ENCODE assay signal across 14 cellular contexts in the genomic region with DNA sequence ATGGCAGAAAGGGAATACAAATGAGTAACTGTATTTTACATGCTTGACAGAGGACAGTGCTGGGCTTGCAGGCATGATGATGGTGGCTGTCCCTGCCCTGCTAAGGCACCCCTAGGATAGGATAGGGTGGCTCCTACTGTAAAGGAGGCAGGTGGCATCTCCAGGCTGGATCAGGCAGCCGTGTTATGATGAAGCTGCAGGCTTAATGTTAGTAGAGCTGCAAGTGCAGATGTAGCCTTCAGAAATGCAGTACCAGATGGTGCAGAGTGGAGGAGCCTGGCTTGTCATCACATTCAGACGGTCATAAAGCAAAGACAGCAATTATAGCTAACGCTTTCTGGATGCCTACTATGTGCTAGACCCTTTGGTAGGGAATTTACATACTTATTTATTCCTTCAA.
"Had no signal": no experiment of that assay in that cellular context is flagged by ENCODE, and none has a peak within 500 bp of the region (broad histone marks: within the 10 kb centered on the region; RNA-seq: fewer than 3 reads in every experiment).

No MANE protein-coding gene starts in this region.

- H3K27me3 ChIP-seq: ascending aorta had no signal

- H3K9me3 Mint-ChIP-seq: activated CD8-positive, alpha-beta T cell treated with anti-CD3 and anti-CD28 coated beads for 36 hours; activated naive CD8-positive, alpha-beta T cell treated with anti-CD3 and anti-CD28 coated beads, Interleukin-2, amount 50 U/mL, for 24 hours; nephron progenitor cell; type B pancreatic cell had no signal

- H3K36me3 ChIP-seq: ascending aorta had no signal

- H3K4me1 Mint-ChIP-seq: activated CD4-positive, alpha-beta T cell treated with anti-CD3 and anti-CD28 coated beads for 36 hours; activated naive CD8-positive, alpha-beta T cell treated with anti-CD3 and anti-CD28 coated beads, Interleukin-2, amount 50 U/mL, for 24 hours had no signal

- FAIRE-seq: colon had no signal

- H3K27ac ChIP-seq: ascending aorta had no signal

- DNase-seq: activated CD4-positive, alpha-beta T cell treated with anti-CD3 and anti-CD28 coated beads for 36 hours; activated CD8-positive, alpha-beta memory T cell treated with anti-CD3 and anti-CD28 coated beads, Interleukin-2, amount 50 U/mL, for 4 hours; activated CD8-positive, alpha-beta T cell treated with anti-CD3 and anti-CD28 coated beads for 36 hours; activated naive CD4-positive, alpha-beta T cell; activated naive CD8-positive, alpha-beta T cell treated with anti-CD3 and anti-CD28 coated beads, Interleukin-2, amount 50 U/mL, for 24 hours; effector CD4-positive, alpha-beta T cell; foreskin melanocyte; stimulated activated CD4-positive, alpha-beta T cell treated with anti-CD3 and anti-CD28 coated beads, Interleukin-2, amount 100 ng/mL, for 48 hours; stimulated activated naive CD4-positive, alpha-beta T cell treated with Interleukin-2 at 50 U/mL for 16 hours; T1000 had no signal

- H3K4me1 ChIP-seq: ascending aorta had no signal

- H3K27ac Mint-ChIP-seq: activated CD4-positive, alpha-beta T cell treated with anti-CD3 and anti-CD28 coated beads for 36 hours; activated CD8-positive, alpha-beta T cell treated with anti-CD3 and anti-CD28 coated beads for 36 hours; activated naive CD8-positive, alpha-beta T cell treated with anti-CD3 and anti-CD28 coated beads, Interleukin-2, amount 50 U/mL, for 24 hours; nephron progenitor cell; type B pancreatic cell had no signal

- H3K36me3 Mint-ChIP-seq: type B pancreatic cell had no signal

- ATAC-seq: activated CD4-positive, alpha-beta T cell treated with anti-CD3 and anti-CD28 coated beads for 36 hours; activated CD8-positive, alpha-beta T cell treated with anti-CD3 and anti-CD28 coated beads for 36 hours; activated naive CD8-positive, alpha-beta T cell treated with anti-CD3 and anti-CD28 coated beads, Interleukin-2, amount 50 U/mL, for 24 hours had no signal

- H3K27me3 Mint-ChIP-seq: activated CD8-positive, alpha-beta T cell treated with anti-CD3 and anti-CD28 coated beads for 36 hours; activated naive CD8-positive, alpha-beta T cell treated with anti-CD3 and anti-CD28 coated beads, Interleukin-2, amount 50 U/mL, for 24 hours had no signal

- H3K4me3 Mint-ChIP-seq: activated CD4-positive, alpha-beta T cell treated with anti-CD3 and anti-CD28 coated beads for 36 hours; activated CD8-positive, alpha-beta T cell treated with anti-CD3 and anti-CD28 coated beads for 36 hours; activated naive CD8-positive, alpha-beta T cell treated with anti-CD3 and anti-CD28 coated beads, Interleukin-2, amount 50 U/mL, for 24 hours; nephron progenitor cell; type B pancreatic cell had no signal

- H3K4me3 ChIP-seq: ascending aorta had no signal

- H3K9me3 ChIP-seq: ascending aorta had no signal
